In genomic region chr11:19962053-19962794, GRCh38 we compare ENCODE assay signal across 14 cellular contexts.
"Had no signal": no experiment of that assay in that cellular context is flagged by ENCODE, and none has a peak within 500 bp of the region (broad histone marks: within the 10 kb centered on the region; RNA-seq: fewer than 3 reads in every experiment).

No MANE protein-coding gene starts in this region.

- H3K36me3 ChIP-seq: spleen had no signal

- H3K27ac Mint-ChIP-seq: activated naive CD4-positive, alpha-beta T cell treated with anti-CD3 and anti-CD28 coated beads, Interleukin-2, amount 10 ng/mL, durations not matched to agents 7 days and 5 days; activated T-helper 2 cell treated with anti-CD3 and anti-CD28 coated beads, Interferon-gamma antibody, Interleukin-2, Interleukin-4, amounts not matched to agents 10 μg/mL and 5 μg/mL and 100 μg/mL, durations not matched to agents 14 hours and 24 hours and 36 hours; dendritic cell treated with granulocyte-macrophage colony-stimulating factor and Interleukin-4, amounts not matched to agents 40 ng/mL and 50 ng/mL, for 4 days; stimulated activated effector memory CD8-positive, alpha-beta T cell treated with anti-CD3 and anti-CD28 coated beads, Interleukin-12 subunit alpha, Interleukin-12 subunit beta, amount 100 ng/mL, for 72 hours had no signal

- H3K4me3 Mint-ChIP-seq: activated naive CD4-positive, alpha-beta T cell treated with anti-CD3 and anti-CD28 coated beads, Interleukin-2, amount 10 ng/mL, durations not matched to agents 7 days and 5 days; dendritic cell treated with granulocyte-macrophage colony-stimulating factor and Interleukin-4, amounts not matched to agents 40 ng/mL and 50 ng/mL, for 4 days; stimulated activated effector memory CD8-positive, alpha-beta T cell treated with anti-CD3 and anti-CD28 coated beads, Interleukin-12 subunit alpha, Interleukin-12 subunit beta, amount 100 ng/mL, for 72 hours had no signal

- H3K4me3 ChIP-seq: mucosa of descending colon, spleen, tibial nerve had no signal

- H3K9me3 ChIP-seq: mucosa of descending colon, spleen, tibial nerve had no signal

- H3K4me1 ChIP-seq: spleen had no signal

- H3K27ac ChIP-seq: spleen, tibial nerve had no signal

- H3K9me3 Mint-ChIP-seq: activated naive CD4-positive, alpha-beta T cell treated with anti-CD3 and anti-CD28 coated beads, Interleukin-2, amount 10 ng/mL, durations not matched to agents 7 days and 5 days; activated T-helper 2 cell treated with anti-CD3 and anti-CD28 coated beads, Interferon-gamma antibody, Interleukin-2, Interleukin-4, amounts not matched to agents 10 μg/mL and 5 μg/mL and 100 μg/mL, durations not matched to agents 14 hours and 24 hours and 36 hours; dendritic cell treated with granulocyte-macrophage colony-stimulating factor and Interleukin-4, amounts not matched to agents 40 ng/mL and 50 ng/mL, for 4 days; naive thymus-derived CD8-positive, alpha-beta T cell; stimulated activated effector memory CD8-positive, alpha-beta T cell treated with anti-CD3 and anti-CD28 coated beads, Interleukin-12 subunit alpha, Interleukin-12 subunit beta, amount 100 ng/mL, for 72 hours had no signal

- H3K27me3 ChIP-seq: tibial nerve had no signal

- H3K36me3 Mint-ChIP-seq: activated naive CD4-positive, alpha-beta T cell treated with anti-CD3 and anti-CD28 coated beads, Interleukin-2, amount 10 ng/mL, durations not matched to agents 7 days and 5 days; naive thymus-derived CD8-positive, alpha-beta T cell; stimulated activated effector memory CD8-positive, alpha-beta T cell treated with anti-CD3 and anti-CD28 coated beads, Interleukin-12 subunit alpha, Interleukin-12 subunit beta, amount 100 ng/mL, for 72 hours had no signal

- ATAC-seq: left lobe of liver; mucosa of descending colon; naive thymus-derived CD8-positive, alpha-beta T cell; SK-N-SH treated with all-trans-retinoic acid at 6 μM for 48 hours; stimulated activated effector memory CD8-positive, alpha-beta T cell treated with anti-CD3 and anti-CD28 coated beads, Interleukin-12 subunit alpha, Interleukin-12 subunit beta, amount 100 ng/mL, for 72 hours had no signal

- DNase-seq: activated CD4-positive, alpha-beta T cell treated with anti-CD3 and anti-CD28 coated beads, Interleukin-2, amount 50 U/mL, for 48 hours; activated naive CD4-positive, alpha-beta T cell treated with anti-CD3 and anti-CD28 coated beads, Interleukin-2, amount 10 ng/mL, durations not matched to agents 7 days and 5 days; effector memory CD4-positive, alpha-beta T cell; mucosa of descending colon; naive thymus-derived CD8-positive, alpha-beta T cell; spleen; T-helper 1 cell; T1000 had no signal
